8 cellular contexts compared by ENCODE assay signal in genomic region chr17:48596735-48597491, GRCh38. TPM values are rescaled to one million over a fixed set of nuclear protein-coding genes. Genes with fewer than 3 reads are reported as not detected.
DNase-seq lines count a peak whose midpoint lies in the region; FAIRE-seq and TF ChIP-seq lines count a peak whose summit lies in the region.

No MANE protein-coding gene starts in this region.

- DNase-seq in NCI-H69 (lab: John Stamatoyannopoulos, UW): peak; percentile 84
- DNase-seq in epithelial cell of proximal tubule (ENCODE audit: low read depth): no peak
- DNase-seq in trophoblast cell: no peak
- DNase-seq in 8988T: no peak
- no peak for DNase-seq in SHP77 treated with DMSO at 0.1 percent for 48 hours (lab: John Stamatoyannopoulos, UW)
- DNase-seq in nucleus accumbens (lab: John Stamatoyannopoulos, UW): no peak
- no peak for DNase-seq in frontal cortex (ENCODE audit: low spot score in 2 of 2)

- peak overlapping the region; percentile 50 for H3K18ac ChIP-seq in trophoblast cell (ENCODE audit: low read length)

- H3K36me3 ChIP-seq in DOHH2 (ENCODE audit: control insufficient read depth, low read length) (no peaks in the 10 kb centered on the region), trophoblast cell (ENCODE audit: control insufficient read depth in 1 of 2, insufficient read depth in 2 of 2, low read length in 2 of 2) (peaks cover 3 to 10% of the 10 kb centered on the region in 2 experiments)

- peaks cover 32% of the 10 kb centered on the region for H3K79me1 ChIP-seq in trophoblast cell (ENCODE audit: low read length)

- H2BK5ac ChIP-seq in trophoblast cell (ENCODE audit: low read depth, low read length, poor library complexity): peak overlapping the region; percentile 28

- H2BK12ac ChIP-seq in trophoblast cell (ENCODE audit: low read length): peak overlapping the region; percentile 9

- H3K4ac ChIP-seq in trophoblast cell (ENCODE audit: low read depth, low read length): peak overlapping the region; percentile 31

- H3K27ac ChIP-seq in DOHH2 (ENCODE audit: low read depth, low read length) (no peak overlapping the region), trophoblast cell (ENCODE audit: low read depth, low read length) (peak overlapping the region; percentile 35)

- H3K27me3 ChIP-seq in DOHH2 (ENCODE audit: control insufficient read depth, low read length) (peaks cover 78% of the 10 kb centered on the region), trophoblast cell (ENCODE audit: insufficient read depth, low read length) (peaks cover 9% of the 10 kb centered on the region)

- H2AFZ ChIP-seq in trophoblast cell (ENCODE audit: insufficient read depth, low read length, poor library complexity): peak overlapping the region; percentile 49

- H4K8ac ChIP-seq in trophoblast cell (ENCODE audit: low read depth, low read length): peak overlapping the region; percentile 75

- H2BK120ac ChIP-seq in trophoblast cell (ENCODE audit: insufficient read depth, low read length, poor library complexity): peak overlapping the region; percentile 2

- no peak for FAIRE-seq in frontal cortex (lab: Jason Lieb, UNC)

- H4K20me1 ChIP-seq in DOHH2 (ENCODE audit: control insufficient read depth, insufficient read depth, low read depth, low read length): peaks cover 3% of the 10 kb centered on the region; the same call in 1 of the 2 replicates

- no peaks in the 10 kb centered on the region for H3F3A ChIP-seq in DOHH2 (ENCODE audit: control insufficient read depth, insufficient read depth)

- H3K23ac ChIP-seq in trophoblast cell (ENCODE audit: low read length): no peak overlapping the region

- H3K4me2 ChIP-seq in DOHH2 (ENCODE audit: low read length) (peak overlapping the region; percentile 44), trophoblast cell (ENCODE audit: low read length) (peak overlapping the region; percentile 84)

- no peak overlapping the region for H2AK5ac ChIP-seq in trophoblast cell (ENCODE audit: low read length)

- peaks cover 4% of the 10 kb centered on the region; the same call in 1 of the 2 replicates for H3K4me1 ChIP-seq in DOHH2 (ENCODE audit: control insufficient read depth, low read length)
- H3K4me1 ChIP-seq in trophoblast cell (ENCODE audit: control insufficient read depth in 1 of 2, insufficient read depth in 2 of 2, low read length in 2 of 2): peaks cover 34 to 53% of the 10 kb centered on the region in 2 experiments

- H3K79me2 ChIP-seq in DOHH2 (ENCODE audit: control insufficient read depth, low read length): no peaks in the 10 kb centered on the region
- peaks cover 11% of the 10 kb centered on the region for H3K79me2 ChIP-seq in trophoblast cell (ENCODE audit: control insufficient read depth, insufficient read depth, low read length, poor library complexity)

- peak overlapping the region; percentile 18 for H3K9ac ChIP-seq in trophoblast cell (ENCODE audit: low read length)

- H3K9me3 ChIP-seq in DOHH2 (ENCODE audit: control insufficient read depth, insufficient read depth, low read length): no peaks in the 10 kb centered on the region
- H3K9me3 ChIP-seq in trophoblast cell (ENCODE audit: insufficient read depth, low read depth, low read length): no peaks in the 10 kb centered on the region

- peak overlapping the region; percentile 84 for H4K91ac ChIP-seq in trophoblast cell (ENCODE audit: low read depth, low read length)

- peak overlapping the region; percentile 19 for H3K14ac ChIP-seq in trophoblast cell (ENCODE audit: low read length)

- TF ChIP-seq CTCF in DOHH2 (IDR thresholded peaks at IDR 0.05; ENCODE audit: low read depth, low read length, poor library complexity, severe bottlenecking) (peak; percentile 3), epithelial cell of proximal tubule (conservative IDR thresholded peaks at IDR 0.05; ENCODE audit: low read depth, low read length) (no peak)

- no peaks in the 10 kb centered on the region for H3K9me2 ChIP-seq in DOHH2 (replicated peaks; ENCODE audit: control insufficient read depth, low read length)

- 0 out of 2 replicates have a peak overlapping the region, but pooled peaks have one; percentile 20 for H3K4me3 ChIP-seq in DOHH2 (ENCODE audit: low read length)
- H3K4me3 ChIP-seq in epithelial cell of proximal tubule (ENCODE audit: low read depth, low read length): peak overlapping the region; percentile 74
- H3K4me3 ChIP-seq in trophoblast cell (ENCODE audit: low read depth, low read length): peak overlapping the region; percentile 70

- peak overlapping the region; percentile 3 for H4K12ac ChIP-seq in trophoblast cell (ENCODE audit: low read depth, low read length)

- no CpG with 5 or more reads among the region's 26 CpGs for WGBS in trophoblast cell (ENCODE audit: extremely low coverage, insufficient coverage, insufficient read length)

RNA-seq across cellular contexts. Expression of gene HOXB5, which starts 3.3 kb away (rescaled TPM):
- 2.8 and 5.5 TPM in 2 replicates for total RNA-seq in epithelial cell of proximal tubule
- 3.2 and 3.5 TPM in 2 replicates for polyA plus RNA-seq in trophoblast cell (2013)
- total RNA-seq in frontal cortex: not detected

RNA-seq across cellular contexts. Expression of gene HOXB3, which starts 6.9 kb away (rescaled TPM):
- 22.6 and 49.9 TPM in 2 replicates for total RNA-seq in epithelial cell of proximal tubule
- 8.1 and 10.4 TPM in 2 replicates for polyA plus RNA-seq in trophoblast cell (2013)
- total RNA-seq in frontal cortex: not detected

RNA-seq across cellular contexts. Expression of gene HOXB6, which starts 7.9 kb away (rescaled TPM):
- 42.9 and 55.6 TPM in 2 replicates for total RNA-seq in epithelial cell of proximal tubule
- polyA plus RNA-seq in trophoblast cell (2013): 10.6 and 10.9 TPM in 2 replicates
- total RNA-seq in frontal cortex: not detected

RNA-seq across cellular contexts. Expression of gene HOXB7, which starts 13.9 kb away (rescaled TPM):
- total RNA-seq in epithelial cell of proximal tubule: 24.9 and 26.0 TPM in 2 replicates
- 9.6 and 9.8 TPM in 2 replicates for polyA plus RNA-seq in trophoblast cell (2013)
- not detected for total RNA-seq in frontal cortex

RNA-seq across cellular contexts. Expression of gene HOXB8, which starts 18.2 kb away (rescaled TPM):
- total RNA-seq in epithelial cell of proximal tubule (12.7 and 21.4 TPM in 2 replicates), frontal cortex (not detected)
- 2.4 and 2.5 TPM in 2 replicates for polyA plus RNA-seq in trophoblast cell (2013)

Comparison
In these comparisons a context has a peak if more than half of its experiments do, and no peak if none do; other contexts are left out.
1. H3K4me3 ChIP-seq: peak in every context shown above with its lines; median percentile 74 in epithelial cell of proximal tubule; 70 in trophoblast cell; 20 in DOHH2.
2. RNA of gene HOXB3, which starts 6.9 kb away (total RNA-seq): 22.6 to 49.9 TPM in epithelial cell of proximal tubule; not detected in frontal cortex (single experiment); every median in the first group is over 10 times any median in the second.
3. RNA of gene HOXB6, which starts 7.9 kb away (total RNA-seq): 42.9 to 55.6 TPM in epithelial cell of proximal tubule; not detected in frontal cortex (single experiment); every median in the first group is over 10 times any median in the second.